22 cellular contexts compared by ENCODE assay signal in genomic region chr14:85702191-85702590, GRCh38.
DNase-seq lines count a peak whose midpoint lies in the region; ATAC-seq, FAIRE-seq and TF ChIP-seq lines count a peak whose summit lies in the region.
"Had no signal": no experiment of that assay in that cellular context is flagged by ENCODE, and none has a peak within 500 bp of the region (broad histone marks: within the 10 kb centered on the region; RNA-seq: fewer than 3 reads in every experiment).

No MANE protein-coding gene starts in this region.

- H3K4me1 ChIP-seq in Loucy (ENCODE audit: insufficient read depth, low read length, poor library complexity, severe bottlenecking) (peaks cover 17% of the 10 kb centered on the region), astrocyte (ENCODE audit: insufficient read depth, low read length) (no peaks in the 10 kb centered on the region), parathyroid adenoma (no peaks in the 10 kb centered on the region), SK-N-SH (ENCODE audit: control insufficient read depth in 1 of 2, insufficient read depth in 2 of 2, low read depth in 1 of 2, low read length in 1 of 2) (no peaks in the 10 kb centered on the region)
- H3K4me1 ChIP-seq: Caco-2 had no signal

- WGBS in SK-N-SH (ENCODE audit: low lambda C conversion rate), result 0% methylated on average over 1 of the region's 1 CpG

- no peaks in the 10 kb centered on the region for H3K9me3 ChIP-seq in Loucy (ENCODE audit: insufficient read depth, low read depth, low read length)
- H3K9me3 ChIP-seq in astrocyte (ENCODE audit: insufficient read depth, low read depth, low read length), result no peaks in the 10 kb centered on the region
- no peaks in the 10 kb centered on the region for H3K9me3 ChIP-seq in parathyroid adenoma (ENCODE audit: control insufficient read depth, low read length)
- H3K9me3 ChIP-seq in SK-N-SH, result no peaks in the 10 kb centered on the region
- H3K9me3 ChIP-seq: Caco-2 had no signal

- POLR2A ChIA-PET in SK-N-SH (lab: Yijun Ruan, JAX), result no interaction called here

- H3K9ac ChIP-seq in Loucy (ENCODE audit: low read depth, low read length, poor library complexity, severe bottlenecking) (peak overlapping the region; percentile 7), astrocyte (ENCODE audit: low read length) (no peak overlapping the region), parathyroid adenoma (no peak overlapping the region), SK-N-SH (no peak overlapping the region)

- H4K20me1 ChIP-seq in Loucy (ENCODE audit: insufficient read depth, low read length, poor library complexity, severe bottlenecking) (no peaks in the 10 kb centered on the region), astrocyte (ENCODE audit: insufficient read depth, low read length) (no peaks in the 10 kb centered on the region), SK-N-SH (ENCODE audit: insufficient read depth) (no peaks in the 10 kb centered on the region)

- H3F3A ChIP-seq in Loucy (ENCODE audit: low read depth), result peaks cover 3% of the 10 kb centered on the region; the same call in 1 of the 2 replicates
- no peaks in the 10 kb centered on the region for H3F3A ChIP-seq in SK-N-SH (replicated peaks; ENCODE audit: insufficient read depth)

- H3K9me2 ChIP-seq in Loucy (replicated peaks; ENCODE audit: low read depth, low read length) (no peaks in the 10 kb centered on the region), SK-N-SH (no peaks in the 10 kb centered on the region)

- no peaks in the 10 kb centered on the region for H3K9me3 Mint-ChIP-seq in astrocyte (ENCODE audit: unreplicated experiment)
- H3K9me3 Mint-ChIP-seq in immature natural killer cell, result no peaks in the 10 kb centered on the region
- H3K9me3 Mint-ChIP-seq: HFFc6 had no signal

- TF ChIP-seq CTCF in Loucy (conservative IDR thresholded peaks at IDR 0.05; ENCODE audit: low read length) (peak; percentile 53), astrocyte (IDR thresholded peaks at IDR 0.05; ENCODE audit: insufficient read depth, low read depth, low read length) (no peak), parathyroid adenoma (IDR thresholded peaks at IDR 0.05) (no peak), SK-N-SH (IDR thresholded peaks at IDR 0.05) (no peak)

- H3K4me2 ChIP-seq in Loucy (ENCODE audit: low read depth, low read length, poor library complexity, severe bottlenecking), result peak overlapping the region; percentile 62
- no peak overlapping the region for H3K4me2 ChIP-seq in astrocyte (ENCODE audit: low read length)
- H3K4me2 ChIP-seq in parathyroid adenoma (ENCODE audit: low read length), result peak overlapping the region; percentile 53
- no peak overlapping the region for H3K4me2 ChIP-seq in SK-N-SH

- TF ChIP-seq RAD21 in SK-N-SH (IDR thresholded peaks at IDR 0.05; ENCODE audit: low read length), result no peak

- H3K27me3 Mint-ChIP-seq in astrocyte (ENCODE audit: low read depth, unreplicated experiment) (no peaks in the 10 kb centered on the region), immature natural killer cell (ENCODE audit: low read depth in 3 of 3) (peaks cover 0 to 9% (median 2%) of the 10 kb centered on the region in 3 donors)
- H3K27me3 Mint-ChIP-seq: CD4-positive, CD25-positive, alpha-beta regulatory T cell had no signal

- no peak for FAIRE-seq in astrocyte (lab: Jason Lieb, UNC)
- FAIRE-seq: GM19239, H54, K562 had no signal

- DNase-seq in astrocyte (ENCODE audit: low read depth) (no peak), immature natural killer cell (no peak), SK-N-SH (no peak), hypothalamus (lab: John Stamatoyannopoulos, UW) (no peak), GOT3 (lab: John Stamatoyannopoulos, UW) (no peak)
- DNase-seq: AML-193; Caco-2; CD4-positive, CD25-positive, alpha-beta regulatory T cell; DMS53; HFFc6; NCI-H1048; NCI-H1436 treated with DMSO at 0.1 percent for 48 hours; NCI-H2081; NCI-H510A; NCI-H82 had no signal

- H3K36me3 Mint-ChIP-seq in astrocyte (ENCODE audit: low read depth, unreplicated experiment) (no peaks in the 10 kb centered on the region), immature natural killer cell (peaks cover 0 to 3% (median 0%) of the 10 kb centered on the region in 3 donors)
- H3K36me3 Mint-ChIP-seq: CD4-positive, CD25-positive, alpha-beta regulatory T cell had no signal

- H3K27me3 ChIP-seq in Loucy (ENCODE audit: insufficient read depth, low read length, poor library complexity, severe bottlenecking) (no peaks in the 10 kb centered on the region), astrocyte (ENCODE audit: insufficient read depth, low read length) (no peaks in the 10 kb centered on the region), parathyroid adenoma (ENCODE audit: control insufficient read depth, insufficient read depth, low read length) (no peaks in the 10 kb centered on the region), SK-N-SH (ENCODE audit: insufficient read depth) (no peaks in the 10 kb centered on the region)

- CTCF ChIA-PET in SK-N-SH (lab: Yijun Ruan, JAX), result no interaction called here

- no peak for TF ChIP-seq EP300 in SK-N-SH (IDR thresholded peaks at IDR 0.05; ENCODE audit: borderline replicate concordance in 1 of 2, low read depth in 1 of 2, low read length in 1 of 2)

- H3K4me1 Mint-ChIP-seq in astrocyte (ENCODE audit: low read depth, unreplicated experiment) (peaks cover 21% of the 10 kb centered on the region), immature natural killer cell (peaks cover 34 to 41% of the 10 kb centered on the region in 2 donors)
- H3K4me1 Mint-ChIP-seq: CD4-positive, CD25-positive, alpha-beta regulatory T cell had no signal

- no peaks in the 10 kb centered on the region for H3K79me2 ChIP-seq in Loucy (ENCODE audit: insufficient read depth, low read length)
- H3K79me2 ChIP-seq in astrocyte (ENCODE audit: insufficient read depth, low read length), result no peaks in the 10 kb centered on the region
- H3K79me2 ChIP-seq in parathyroid adenoma, result no peaks in the 10 kb centered on the region
- H3K79me2 ChIP-seq in SK-N-SH (ENCODE audit: insufficient read depth), result no peaks in the 10 kb centered on the region

- H3K27ac ChIP-seq in astrocyte (ENCODE audit: low read depth, low read length), result no peak overlapping the region
- no peak overlapping the region for H3K27ac ChIP-seq in parathyroid adenoma
- H3K27ac ChIP-seq in SK-N-SH (ENCODE audit: low read depth in 2 of 2, low read length in 1 of 2), result no peak overlapping the region

- peak overlapping the region; percentile 31 for H3K4me3 ChIP-seq in Loucy (ENCODE audit: low read length, poor library complexity, severe bottlenecking)
- no peak overlapping the region for H3K4me3 ChIP-seq in astrocyte (ENCODE audit: insufficient read depth, low read depth, low read length)
- no peak overlapping the region for H3K4me3 ChIP-seq in parathyroid adenoma (ENCODE audit: low read depth, low read length)
- no peak overlapping the region for H3K4me3 ChIP-seq in SK-N-SH (ENCODE audit: low read depth in 2 of 2, low read length in 1 of 2)
- H3K4me3 ChIP-seq: K562 had no signal

- no peak for ATAC-seq in GM19035 (IDR thresholded peaks at IDR 0.05; ENCODE audit: unreplicated experiment)
- ATAC-seq: K562, Panc1 had no signal

- H3K27ac Mint-ChIP-seq in astrocyte (ENCODE audit: unreplicated experiment) (peak overlapping the region; percentile 95), immature natural killer cell (peak overlapping the region; percentile 80 to 91 (median 87))
- H3K27ac Mint-ChIP-seq: CD4-positive, CD25-positive, alpha-beta regulatory T cell; HFFc6 had no signal

- no peak overlapping the region for H3K4me3 Mint-ChIP-seq in astrocyte (ENCODE audit: unreplicated experiment)
- H3K4me3 Mint-ChIP-seq in immature natural killer cell, result peak overlapping the region; percentile 44 to 72 (median 68)
- H3K4me3 Mint-ChIP-seq: CD4-positive, CD25-positive, alpha-beta regulatory T cell; HFFc6 had no signal

- peak overlapping the region; percentile 59 for H2AFZ ChIP-seq in Loucy (ENCODE audit: low read length)
- H2AFZ ChIP-seq in astrocyte (ENCODE audit: low read depth, low read length), result no peak overlapping the region
- no peak overlapping the region for H2AFZ ChIP-seq in parathyroid adenoma
- no peak overlapping the region for H2AFZ ChIP-seq in SK-N-SH (ENCODE audit: low read depth)

- H3K36me3 ChIP-seq in Loucy (ENCODE audit: insufficient read depth, low read length), result no peaks in the 10 kb centered on the region
- H3K36me3 ChIP-seq in astrocyte (ENCODE audit: insufficient read depth, low read length), result no peaks in the 10 kb centered on the region
- no peaks in the 10 kb centered on the region for H3K36me3 ChIP-seq in parathyroid adenoma (ENCODE audit: control insufficient read depth, insufficient read depth, low read length)
- H3K36me3 ChIP-seq in SK-N-SH (replicated peaks in 1 of 2; ENCODE audit: control insufficient read depth in 1 of 2, insufficient read depth in 2 of 2, low read length in 1 of 2), result no peaks in the 10 kb centered on the region

TF ChIP-seq in SK-N-SH, 30 proteins besides CTCF, POLR2A, EP300 and RAD21:
- TF ChIP-seq RFX5 (IDR thresholded peaks at IDR 0.05; ENCODE audit: low read length), result no peak
- no peak for TF ChIP-seq TEAD4 (IDR thresholded peaks at IDR 0.05; ENCODE audit: borderline replicate concordance, insufficient read depth)
- TF ChIP-seq NRF1 (IDR thresholded peaks at IDR 0.05; ENCODE audit: low read depth, low read length), result no peak
TF ChIP-seq in SK-N-SH: peak in this region for 0.

Comparison
In these comparisons a context has a peak if more than half of its experiments do, and no peak if none do; other contexts are left out.
1. H3K4me2 ChIP-seq: peak in Loucy (single experiment) and parathyroid adenoma (single experiment); none in astrocyte (single experiment) and SK-N-SH (single experiment).